ENCODE assay signal across 1 cellular context in the genomic region with DNA sequence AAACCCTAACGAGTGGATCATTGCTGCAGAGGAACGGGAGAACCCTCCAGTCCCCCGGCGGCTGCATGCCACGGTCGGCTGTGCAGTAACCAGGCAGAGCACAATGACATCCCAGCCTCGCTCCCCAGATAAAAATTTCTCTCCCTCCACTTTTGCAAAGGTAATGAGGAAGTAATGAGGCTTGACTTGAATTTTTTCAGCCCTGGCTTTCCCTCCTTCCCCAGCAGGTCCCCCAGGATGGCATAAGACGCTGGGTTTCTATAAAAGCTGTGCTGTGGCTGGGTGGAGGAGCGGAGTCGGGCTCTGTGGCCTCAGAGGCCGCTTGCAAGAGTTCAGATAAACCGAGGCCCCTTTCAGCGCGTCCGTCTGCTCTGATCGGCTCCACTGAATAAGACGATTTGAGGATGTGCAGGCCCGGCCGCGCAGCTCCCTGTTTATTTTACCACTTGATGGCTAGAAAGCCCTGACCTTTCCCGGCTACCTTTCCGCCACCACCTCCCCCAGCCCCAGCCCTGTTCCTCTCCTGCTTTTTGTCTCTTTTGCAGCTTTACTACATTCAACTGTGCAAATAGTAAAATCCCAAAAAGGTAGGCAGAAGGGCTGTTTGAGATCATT.
TF ChIP-seq lines count a peak whose summit lies in the region.

No MANE protein-coding gene starts in this region.

TF ChIP-seq in WTC11, 78 proteins besides CTCF, POLR2A, EP300 and RAD21 (continued from another document):
- TF ChIP-seq FOXP4 (CRISPR knock-in tag; IDR thresholded peaks at IDR 0.05) (no peak), TCF7 (CRISPR knock-in tag; IDR thresholded peaks at IDR 0.05; ENCODE audit: low read depth) (no peak), OVOL2 (CRISPR knock-in tag; IDR thresholded peaks at IDR 0.05; ENCODE audit: borderline replicate concordance) (no peak), EMX1 (CRISPR knock-in tag; IDR thresholded peaks at IDR 0.05) (no peak), TEAD1 (CRISPR knock-in tag; IDR thresholded peaks at IDR 0.05) (no peak), TEAD4 (CRISPR knock-in tag; IDR thresholded peaks at IDR 0.05) (no peak), SMAD3 (CRISPR knock-in tag; IDR thresholded peaks at IDR 0.05; ENCODE audit: borderline replicate concordance) (no peak)
